In genomic region chr7:113891031-113891350, GRCh38 we compare ENCODE assay signal across 24 cellular contexts. TPM values are rescaled to one million over a fixed set of nuclear protein-coding genes. Genes with fewer than 3 reads are reported as not detected.
"Had no signal": no experiment of that assay in that cellular context is flagged by ENCODE, and none has a peak within 500 bp of the region (broad histone marks: within the 10 kb centered on the region; RNA-seq: fewer than 3 reads in every experiment).

No MANE protein-coding gene starts in this region.

- H3K9ac ChIP-seq: neural progenitor cell had no signal

- H3K9me3 Mint-ChIP-seq: activated T-helper 17 cell treated with anti-CD3 and anti-CD28 coated beads, Interleukin-2, amount 50 U/mL, for 72 hours; neural progenitor cell had no signal

- DNase-seq: activated CD4-positive, alpha-beta T cell treated with anti-CD3 and anti-CD28 coated beads for 1 hour; activated CD4-positive, alpha-beta T cell treated with anti-CD3 and anti-CD28 coated beads, Interleukin-2, amount 50 U/mL, for 1 hour; activated T-cell treated with anti-CD3 and anti-CD28 coated beads, Interleukin-2, amount 50 U/mL, for 1 hour; aorta; erythroblast; hippocampal formation; kidney glomerular epithelial cell; left lung; naive thymus-derived CD4-positive, alpha-beta T cell; right cardiac atrium; stimulated activated CD4-positive, alpha-beta T cell treated with anti-CD3 and anti-CD28 coated beads, Interleukin-1b, Interleukin-23, amount 100 ng/mL, for 48 hours; stimulated activated naive CD8-positive, alpha-beta T cell treated with anti-CD3 and anti-CD28 coated beads, Interleukin-15, amount 100 ng/mL, for 72 hours; T-helper 1 cell; tibial artery had no signal

- H3K36me3 Mint-ChIP-seq: activated naive CD4-positive, alpha-beta T cell treated with anti-CD3 and anti-CD28 coated beads, Interleukin-2, amount 50 U/mL, for 72 hours; naive thymus-derived CD4-positive, alpha-beta T cell; neural progenitor cell had no signal

- H3K4me1 Mint-ChIP-seq: activated T-helper 17 cell treated with anti-CD3 and anti-CD28 coated beads, Interleukin-2, amount 50 U/mL, for 72 hours; naive thymus-derived CD4-positive, alpha-beta T cell; neural progenitor cell; stimulated activated naive CD8-positive, alpha-beta T cell treated with anti-CD3 and anti-CD28 coated beads, Interleukin-15, amount 100 ng/mL, for 72 hours had no signal

- H3K4me3 ChIP-seq: coronary artery, left lung, lung, neural progenitor cell, tibial artery had no signal

- H3K27me3 ChIP-seq: left lung, neural progenitor cell, tibial artery had no signal

- H3K27ac ChIP-seq: coronary artery, left lung, neural progenitor cell, tibial artery had no signal

- ATAC-seq: activated naive CD4-positive, alpha-beta T cell treated with anti-CD3 and anti-CD28 coated beads, Interleukin-2, amount 50 U/mL, for 72 hours; activated T-helper 17 cell treated with anti-CD3 and anti-CD28 coated beads, Interleukin-2, amount 50 U/mL, for 72 hours; left lung; naive thymus-derived CD4-positive, alpha-beta T cell; right cardiac atrium; stimulated activated naive CD8-positive, alpha-beta T cell treated with anti-CD3 and anti-CD28 coated beads, Interleukin-15, amount 100 ng/mL, for 72 hours had no signal

- H3K4me1 ChIP-seq: left lung, neural progenitor cell, tibial artery had no signal

- H3K36me3 ChIP-seq: left lung, neural progenitor cell, tibial artery had no signal

- H3K27ac Mint-ChIP-seq: activated naive CD4-positive, alpha-beta T cell treated with anti-CD3 and anti-CD28 coated beads, Interleukin-2, amount 50 U/mL, for 72 hours; activated T-helper 17 cell treated with anti-CD3 and anti-CD28 coated beads, Interleukin-2, amount 50 U/mL, for 72 hours; naive thymus-derived CD4-positive, alpha-beta T cell; neural progenitor cell; stimulated activated naive CD8-positive, alpha-beta T cell treated with anti-CD3 and anti-CD28 coated beads, Interleukin-15, amount 100 ng/mL, for 72 hours had no signal

- H3K4me3 Mint-ChIP-seq: activated T-helper 17 cell treated with anti-CD3 and anti-CD28 coated beads, Interleukin-2, amount 50 U/mL, for 72 hours; naive thymus-derived CD4-positive, alpha-beta T cell; neural progenitor cell; stimulated activated naive CD8-positive, alpha-beta T cell treated with anti-CD3 and anti-CD28 coated beads, Interleukin-15, amount 100 ng/mL, for 72 hours had no signal

- H3K4me2 ChIP-seq: neural progenitor cell had no signal

- H2AFZ ChIP-seq: neural progenitor cell had no signal

- H3K9me3 ChIP-seq: tibial artery had no signal

- H3K27me3 Mint-ChIP-seq: activated T-helper 17 cell treated with anti-CD3 and anti-CD28 coated beads, Interleukin-2, amount 50 U/mL, for 72 hours; naive thymus-derived CD4-positive, alpha-beta T cell; stimulated activated naive CD8-positive, alpha-beta T cell treated with anti-CD3 and anti-CD28 coated beads, Interleukin-15, amount 100 ng/mL, for 72 hours had no signal

RNA-seq across cellular contexts. Expression of gene PPP1R3A, which starts 27.8 kb away (rescaled TPM):
- total RNA-seq: activated naive CD4-positive, alpha-beta T cell treated with anti-CD3 and anti-CD28 coated beads, Interleukin-2, amount 50 U/mL, for 72 hours; activated T-helper 17 cell treated with anti-CD3 and anti-CD28 coated beads, Interleukin-2, amount 50 U/mL, for 72 hours; frontal cortex; naive thymus-derived CD4-positive, alpha-beta T cell; omental fat pad; pulmonary artery endothelial cell; ureter had no signal
- polyA plus RNA-seq: adipose tissue; aorta; lung; naive thymus-derived CD4-positive, alpha-beta T cell had no signal
